ENCODE assay signal across 9 cellular contexts in genomic region chr5:77957-78804, GRCh38. TPM values are rescaled to one million over a fixed set of nuclear protein-coding genes. Genes with fewer than 3 reads are reported as not detected.
DNase-seq lines count a peak whose midpoint lies in the region; ATAC-seq lines count a peak whose summit lies in the region.
"Had no signal": no experiment of that assay in that cellular context is flagged by ENCODE, and none has a peak within 500 bp of the region (broad histone marks: within the 10 kb centered on the region; RNA-seq: fewer than 3 reads in every experiment).

No MANE protein-coding gene starts in this region.

- H3K9me3 ChIP-seq in adipocyte (ENCODE audit: control insufficient read depth, low read length) = no peaks in the 10 kb centered on the region

- H3K4me3 ChIP-seq in adipocyte (ENCODE audit: low read length) = no peak overlapping the region

- no peaks in the 10 kb centered on the region for H3K9me3 Mint-ChIP-seq in activated naive CD4-positive, alpha-beta T cell treated with anti-CD3 and anti-CD28 coated beads, Interleukin-2, amount 50 U/mL, for 72 hours
- H3K9me3 Mint-ChIP-seq: dendritic cell treated with granulocyte-macrophage colony-stimulating factor and Interleukin-4, amounts not matched to agents 40 ng/mL and 50 ng/mL, for 4 days had no signal

- ATAC-seq in activated naive CD4-positive, alpha-beta T cell treated with anti-CD3 and anti-CD28 coated beads, Interleukin-2, amount 50 U/mL, for 72 hours = peak; percentile 55 to 74
- no peak for ATAC-seq in HG02885 (IDR thresholded peaks at IDR 0.05; ENCODE audit: poor library complexity, unreplicated experiment)
- no peak for ATAC-seq in GM21619 (IDR thresholded peaks at IDR 0.05; ENCODE audit: unreplicated experiment)
- ATAC-seq in sciatic nerve = no peak

- no peak for DNase-seq in activated naive CD4-positive, alpha-beta T cell treated with anti-CD3 and anti-CD28 coated beads, Interleukin-2, amount 50 U/mL, for 72 hours (ENCODE audit: low spot score in 2 of 2)
- DNase-seq in activated naive CD4-positive, alpha-beta T cell (lab: John Stamatoyannopoulos, UW) = no peak
- DNase-seq in NAMALWA (ENCODE audit: low spot score) (peak; percentile 84), adipocyte (ENCODE audit: low read depth) (peak; percentile 40), lung microvascular endothelial cell (ENCODE audit: low read depth in 2 of 2) (peak; percentile 40 to 61), sciatic nerve (ENCODE audit: low spot score) (no peak)

- no peak overlapping the region for H3K27ac Mint-ChIP-seq in activated naive CD4-positive, alpha-beta T cell treated with anti-CD3 and anti-CD28 coated beads, Interleukin-2, amount 50 U/mL, for 72 hours
- H3K27ac Mint-ChIP-seq: dendritic cell treated with granulocyte-macrophage colony-stimulating factor and Interleukin-4, amounts not matched to agents 40 ng/mL and 50 ng/mL, for 4 days had no signal

- no peaks in the 10 kb centered on the region for H3K4me1 ChIP-seq in adipocyte (ENCODE audit: control insufficient read depth, insufficient read depth, low read length)

- intact Hi-C loops in sciatic nerve (cut with DNase I) = no loop called here

- H3K9ac ChIP-seq in adipocyte (ENCODE audit: low read length) = no peak overlapping the region

- H3K27me3 ChIP-seq in adipocyte (replicated peaks; ENCODE audit: control insufficient read depth, insufficient read depth, low read length) = peaks cover 59% of the 10 kb centered on the region

- H3K36me3 ChIP-seq in adipocyte (ENCODE audit: control insufficient read depth, insufficient read depth, low read length, severe bottlenecking) = no peaks in the 10 kb centered on the region

- H3K36me3 Mint-ChIP-seq in activated naive CD4-positive, alpha-beta T cell treated with anti-CD3 and anti-CD28 coated beads, Interleukin-2, amount 50 U/mL, for 72 hours = no peaks in the 10 kb centered on the region

RNA-seq across cellular contexts. Expression of gene PLEKHG4B, which starts 13.8 kb away (rescaled TPM):
- under 1 TPM in 1 of 2 donors, not detected in 1; 0.47 TPM for total RNA-seq in activated naive CD4-positive, alpha-beta T cell treated with anti-CD3 and anti-CD28 coated beads, Interleukin-2, amount 50 U/mL, for 72 hours
- total RNA-seq in lung microvascular endothelial cell (under 0.01 TPM in 2 replicates), sciatic nerve (1.1 TPM)

Comparison
In these comparisons a context has a peak if more than half of its experiments do, and no peak if none do; other contexts are left out.
1. ATAC-seq: peak in activated naive CD4-positive, alpha-beta T cell treated with anti-CD3 and anti-CD28 coated beads, Interleukin-2, amount 50 U/mL, for 72 hours (2 of 2); none in HG02885 (single experiment), GM21619 (single experiment) and sciatic nerve (single experiment).
2. DNase-seq: peak in NAMALWA (single experiment), adipocyte (single experiment) and lung microvascular endothelial cell (2 of 2); none in activated naive CD4-positive, alpha-beta T cell treated with anti-CD3 and anti-CD28 coated beads, Interleukin-2, amount 50 U/mL, for 72 hours (0 of 2), activated naive CD4-positive, alpha-beta T cell (0 of 4) and sciatic nerve (single experiment).